Comparison of ENCODE assay signal across 1 cellular context in the genomic region with DNA sequence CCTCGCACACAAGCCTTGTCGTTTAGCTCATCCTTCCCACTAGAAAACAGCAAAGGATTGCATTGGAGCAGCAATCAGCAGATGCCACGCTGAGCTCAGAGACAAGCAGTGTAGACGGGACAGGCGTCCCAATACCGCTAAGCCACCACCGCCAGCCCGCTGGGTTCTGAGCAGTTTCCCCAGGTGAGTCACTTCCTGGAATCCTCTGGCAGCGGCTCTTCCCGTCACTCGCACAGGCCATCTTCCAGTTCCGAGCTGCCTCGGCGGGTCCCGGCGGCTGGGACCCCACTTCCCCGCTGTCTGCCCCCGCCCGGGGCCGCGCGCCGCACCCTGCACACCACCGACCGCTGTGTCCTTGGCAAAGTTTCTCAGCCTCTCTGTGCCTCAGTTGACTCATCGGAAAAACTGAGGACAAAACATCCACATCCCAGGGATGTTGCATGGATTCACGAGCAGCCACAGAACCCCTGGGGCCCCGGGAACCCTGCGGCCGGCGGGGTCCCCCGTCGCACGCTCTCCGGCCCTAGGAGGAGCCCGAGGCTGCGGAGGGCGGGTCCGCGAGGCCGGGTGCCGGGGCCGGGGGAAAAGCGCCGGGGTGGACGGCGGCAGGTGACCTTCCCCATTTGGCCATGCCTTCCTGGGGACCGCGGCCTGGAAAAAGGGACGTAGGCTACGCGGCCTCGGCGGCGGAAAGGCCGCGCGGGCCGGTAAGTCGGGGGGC.
TF ChIP-seq lines count a peak whose summit lies in the region.

No MANE protein-coding gene starts in this region.

TF ChIP-seq in HepG2, 621 proteins besides CTCF, POLR2A, EP300 and RAD21 (continued from another document and continues in another):
- TF ChIP-seq, protein P1, sequence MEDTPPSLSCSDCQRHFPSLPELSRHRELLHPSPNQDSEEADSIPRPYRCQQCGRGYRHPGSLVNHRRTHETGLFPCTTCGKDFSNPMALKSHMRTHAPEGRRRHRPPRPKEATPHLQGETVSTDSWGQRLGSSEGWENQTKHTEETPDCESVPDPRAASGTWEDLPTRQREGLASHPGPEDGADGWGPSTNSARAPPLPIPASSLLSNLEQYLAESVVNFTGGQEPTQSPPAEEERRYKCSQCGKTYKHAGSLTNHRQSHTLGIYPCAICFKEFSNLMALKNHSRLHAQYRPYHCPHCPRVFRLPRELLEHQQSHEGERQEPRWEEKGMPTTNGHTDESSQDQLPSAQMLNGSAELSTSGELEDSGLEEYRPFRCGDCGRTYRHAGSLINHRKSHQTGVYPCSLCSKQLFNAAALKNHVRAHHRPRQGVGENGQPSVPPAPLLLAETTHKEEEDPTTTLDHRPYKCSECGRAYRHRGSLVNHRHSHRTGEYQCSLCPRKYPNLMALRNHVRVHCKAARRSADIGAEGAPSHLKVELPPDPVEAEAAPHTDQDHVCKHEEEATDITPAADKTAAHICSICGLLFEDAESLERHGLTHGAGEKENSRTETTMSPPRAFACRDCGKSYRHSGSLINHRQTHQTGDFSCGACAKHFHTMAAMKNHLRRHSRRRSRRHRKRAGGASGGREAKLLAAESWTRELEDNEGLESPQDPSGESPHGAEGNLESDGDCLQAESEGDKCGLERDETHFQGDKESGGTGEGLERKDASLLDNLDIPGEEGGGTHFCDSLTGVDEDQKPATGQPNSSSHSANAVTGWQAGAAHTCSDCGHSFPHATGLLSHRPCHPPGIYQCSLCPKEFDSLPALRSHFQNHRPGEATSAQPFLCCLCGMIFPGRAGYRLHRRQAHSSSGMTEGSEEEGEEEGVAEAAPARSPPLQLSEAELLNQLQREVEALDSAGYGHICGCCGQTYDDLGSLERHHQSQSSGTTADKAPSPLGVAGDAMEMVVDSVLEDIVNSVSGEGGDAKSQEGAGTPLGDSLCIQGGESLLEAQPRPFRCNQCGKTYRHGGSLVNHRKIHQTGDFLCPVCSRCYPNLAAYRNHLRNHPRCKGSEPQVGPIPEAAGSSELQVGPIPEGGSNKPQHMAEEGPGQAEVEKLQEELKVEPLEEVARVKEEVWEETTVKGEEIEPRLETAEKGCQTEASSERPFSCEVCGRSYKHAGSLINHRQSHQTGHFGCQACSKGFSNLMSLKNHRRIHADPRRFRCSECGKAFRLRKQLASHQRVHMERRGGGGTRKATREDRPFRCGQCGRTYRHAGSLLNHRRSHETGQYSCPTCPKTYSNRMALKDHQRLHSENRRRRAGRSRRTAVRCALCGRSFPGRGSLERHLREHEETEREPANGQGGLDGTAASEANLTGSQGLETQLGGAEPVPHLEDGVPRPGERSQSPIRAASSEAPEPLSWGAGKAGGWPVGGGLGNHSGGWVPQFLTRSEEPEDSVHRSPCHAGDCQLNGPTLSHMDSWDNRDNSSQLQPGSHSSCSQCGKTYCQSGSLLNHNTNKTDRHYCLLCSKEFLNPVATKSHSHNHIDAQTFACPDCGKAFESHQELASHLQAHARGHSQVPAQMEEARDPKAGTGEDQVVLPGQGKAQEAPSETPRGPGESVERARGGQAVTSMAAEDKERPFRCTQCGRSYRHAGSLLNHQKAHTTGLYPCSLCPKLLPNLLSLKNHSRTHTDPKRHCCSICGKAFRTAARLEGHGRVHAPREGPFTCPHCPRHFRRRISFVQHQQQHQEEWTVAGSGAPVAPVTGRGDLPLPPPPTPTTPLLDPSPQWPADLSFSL (CRISPR knock-in tag; IDR thresholded peaks at IDR 0.05) = no peak
- TF ChIP-seq, protein P2, sequence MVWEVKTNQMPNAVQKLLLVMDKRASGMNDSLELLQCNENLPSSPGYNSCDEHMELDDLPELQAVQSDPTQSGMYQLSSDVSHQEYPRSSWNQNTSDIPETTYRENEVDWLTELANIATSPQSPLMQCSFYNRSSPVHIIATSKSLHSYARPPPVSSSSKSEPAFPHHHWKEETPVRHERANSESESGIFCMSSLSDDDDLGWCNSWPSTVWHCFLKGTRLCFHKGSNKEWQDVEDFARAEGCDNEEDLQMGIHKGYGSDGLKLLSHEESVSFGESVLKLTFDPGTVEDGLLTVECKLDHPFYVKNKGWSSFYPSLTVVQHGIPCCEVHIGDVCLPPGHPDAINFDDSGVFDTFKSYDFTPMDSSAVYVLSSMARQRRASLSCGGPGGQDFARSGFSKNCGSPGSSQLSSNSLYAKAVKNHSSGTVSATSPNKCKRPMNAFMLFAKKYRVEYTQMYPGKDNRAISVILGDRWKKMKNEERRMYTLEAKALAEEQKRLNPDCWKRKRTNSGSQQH (CRISPR knock-in tag; IDR thresholded peaks at IDR 0.05; ENCODE audit: low read depth) = no peak
- TF ChIP-seq HIVEP1 (CRISPR knock-in tag; IDR thresholded peaks at IDR 0.05) (no peak), ZEB1 (IDR thresholded peaks at IDR 0.05; ENCODE audit: insufficient replicate concordance, low read depth) (peak; percentile 65), ONECUT2 (CRISPR knock-in tag; IDR thresholded peaks at IDR 0.05) (no peak), NFYB (CRISPR knock-in tag; IDR thresholded peaks at IDR 0.05) (no peak), TP53 (CRISPR knock-in tag; conservative IDR thresholded peaks at IDR 0.05) (no peak), EHMT2 (IDR thresholded peaks at IDR 0.05; ENCODE audit: borderline replicate concordance, low read depth, low read length) (no peak), ZNF180 (CRISPR knock-in tag; IDR thresholded peaks at IDR 0.05; ENCODE audit: borderline replicate concordance, low read depth) (no peak), BRD4 (CRISPR knock-in tag; IDR thresholded peaks at IDR 0.05) (no peak), CBX1 (IDR thresholded peaks at IDR 0.05; ENCODE audit: low read depth) (no peak), IRX3 (CRISPR knock-in tag; IDR thresholded peaks at IDR 0.05; ENCODE audit: borderline replicate concordance, low read depth) (no peak), ZNF343 (CRISPR knock-in tag; IDR thresholded peaks at IDR 0.05) (no peak), ZBTB3 (CRISPR knock-in tag; IDR thresholded peaks at IDR 0.05; ENCODE audit: borderline replicate concordance, low read depth) (no peak), MXD4 (CRISPR knock-in tag; IDR thresholded peaks at IDR 0.05) (no peak; the same call in 1 of the 2 replicates), SPEN (CRISPR knock-in tag; IDR thresholded peaks at IDR 0.05; ENCODE audit: low read depth) (0 out of 2 replicates have a peak, but pooled peaks have one; percentile 16), ZKSCAN8 (CRISPR knock-in tag; IDR thresholded peaks at IDR 0.05; ENCODE audit: borderline replicate concordance) (no peak)
- TF ChIP-seq, protein P3, sequence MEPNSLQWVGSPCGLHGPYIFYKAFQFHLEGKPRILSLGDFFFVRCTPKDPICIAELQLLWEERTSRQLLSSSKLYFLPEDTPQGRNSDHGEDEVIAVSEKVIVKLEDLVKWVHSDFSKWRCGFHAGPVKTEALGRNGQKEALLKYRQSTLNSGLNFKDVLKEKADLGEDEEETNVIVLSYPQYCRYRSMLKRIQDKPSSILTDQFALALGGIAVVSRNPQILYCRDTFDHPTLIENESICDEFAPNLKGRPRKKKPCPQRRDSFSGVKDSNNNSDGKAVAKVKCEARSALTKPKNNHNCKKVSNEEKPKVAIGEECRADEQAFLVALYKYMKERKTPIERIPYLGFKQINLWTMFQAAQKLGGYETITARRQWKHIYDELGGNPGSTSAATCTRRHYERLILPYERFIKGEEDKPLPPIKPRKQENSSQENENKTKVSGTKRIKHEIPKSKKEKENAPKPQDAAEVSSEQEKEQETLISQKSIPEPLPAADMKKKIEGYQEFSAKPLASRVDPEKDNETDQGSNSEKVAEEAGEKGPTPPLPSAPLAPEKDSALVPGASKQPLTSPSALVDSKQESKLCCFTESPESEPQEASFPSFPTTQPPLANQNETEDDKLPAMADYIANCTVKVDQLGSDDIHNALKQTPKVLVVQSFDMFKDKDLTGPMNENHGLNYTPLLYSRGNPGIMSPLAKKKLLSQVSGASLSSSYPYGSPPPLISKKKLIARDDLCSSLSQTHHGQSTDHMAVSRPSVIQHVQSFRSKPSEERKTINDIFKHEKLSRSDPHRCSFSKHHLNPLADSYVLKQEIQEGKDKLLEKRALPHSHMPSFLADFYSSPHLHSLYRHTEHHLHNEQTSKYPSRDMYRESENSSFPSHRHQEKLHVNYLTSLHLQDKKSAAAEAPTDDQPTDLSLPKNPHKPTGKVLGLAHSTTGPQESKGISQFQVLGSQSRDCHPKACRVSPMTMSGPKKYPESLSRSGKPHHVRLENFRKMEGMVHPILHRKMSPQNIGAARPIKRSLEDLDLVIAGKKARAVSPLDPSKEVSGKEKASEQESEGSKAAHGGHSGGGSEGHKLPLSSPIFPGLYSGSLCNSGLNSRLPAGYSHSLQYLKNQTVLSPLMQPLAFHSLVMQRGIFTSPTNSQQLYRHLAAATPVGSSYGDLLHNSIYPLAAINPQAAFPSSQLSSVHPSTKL (CRISPR knock-in tag; IDR thresholded peaks at IDR 0.05) = 0 out of 2 replicates have a peak, but pooled peaks have one; percentile 42
- TF ChIP-seq, protein P4, sequence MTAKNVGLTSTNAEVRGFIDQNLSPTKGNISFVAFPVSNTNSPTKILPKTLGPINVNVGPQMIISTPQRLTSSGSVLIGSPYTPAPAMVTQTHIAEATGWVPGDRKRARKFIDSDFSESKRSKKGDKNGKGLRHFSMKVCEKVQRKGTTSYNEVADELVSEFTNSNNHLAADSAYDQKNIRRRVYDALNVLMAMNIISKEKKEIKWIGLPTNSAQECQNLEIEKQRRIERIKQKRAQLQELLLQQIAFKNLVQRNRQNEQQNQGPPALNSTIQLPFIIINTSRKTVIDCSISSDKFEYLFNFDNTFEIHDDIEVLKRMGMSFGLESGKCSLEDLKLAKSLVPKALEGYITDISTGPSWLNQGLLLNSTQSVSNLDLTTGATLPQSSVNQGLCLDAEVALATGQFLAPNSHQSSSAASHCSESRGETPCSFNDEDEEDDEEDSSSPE (CRISPR knock-in tag; IDR thresholded peaks at IDR 0.05) = no peak
- TF ChIP-seq, protein P5, sequence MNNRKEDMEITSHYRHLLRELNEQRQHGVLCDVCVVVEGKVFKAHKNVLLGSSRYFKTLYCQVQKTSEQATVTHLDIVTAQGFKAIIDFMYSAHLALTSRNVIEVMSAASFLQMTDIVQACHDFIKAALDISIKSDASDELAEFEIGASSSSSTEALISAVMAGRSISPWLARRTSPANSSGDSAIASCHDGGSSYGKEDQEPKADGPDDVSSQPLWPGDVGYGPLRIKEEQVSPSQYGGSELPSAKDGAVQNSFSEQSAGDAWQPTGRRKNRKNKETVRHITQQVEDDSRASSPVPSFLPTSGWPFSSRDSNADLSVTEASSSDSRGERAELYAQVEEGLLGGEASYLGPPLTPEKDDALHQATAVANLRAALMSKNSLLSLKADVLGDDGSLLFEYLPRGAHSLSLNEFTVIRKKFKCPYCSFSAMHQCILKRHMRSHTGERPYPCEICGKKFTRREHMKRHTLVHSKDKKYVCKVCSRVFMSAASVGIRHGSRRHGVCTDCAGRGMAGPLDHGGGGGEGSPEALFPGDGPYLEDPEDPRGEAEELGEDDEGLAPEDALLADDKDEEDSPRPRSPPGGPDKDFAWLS (CRISPR knock-in tag; IDR thresholded peaks at IDR 0.05; ENCODE audit: borderline replicate concordance) = no peak
- TF ChIP-seq, protein P6, sequence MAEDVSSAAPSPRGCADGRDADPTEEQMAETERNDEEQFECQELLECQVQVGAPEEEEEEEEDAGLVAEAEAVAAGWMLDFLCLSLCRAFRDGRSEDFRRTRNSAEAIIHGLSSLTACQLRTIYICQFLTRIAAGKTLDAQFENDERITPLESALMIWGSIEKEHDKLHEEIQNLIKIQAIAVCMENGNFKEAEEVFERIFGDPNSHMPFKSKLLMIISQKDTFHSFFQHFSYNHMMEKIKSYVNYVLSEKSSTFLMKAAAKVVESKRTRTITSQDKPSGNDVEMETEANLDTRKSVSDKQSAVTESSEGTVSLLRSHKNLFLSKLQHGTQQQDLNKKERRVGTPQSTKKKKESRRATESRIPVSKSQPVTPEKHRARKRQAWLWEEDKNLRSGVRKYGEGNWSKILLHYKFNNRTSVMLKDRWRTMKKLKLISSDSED (CRISPR knock-in tag; IDR thresholded peaks at IDR 0.05) = no peak
- TF ChIP-seq, protein P7, sequence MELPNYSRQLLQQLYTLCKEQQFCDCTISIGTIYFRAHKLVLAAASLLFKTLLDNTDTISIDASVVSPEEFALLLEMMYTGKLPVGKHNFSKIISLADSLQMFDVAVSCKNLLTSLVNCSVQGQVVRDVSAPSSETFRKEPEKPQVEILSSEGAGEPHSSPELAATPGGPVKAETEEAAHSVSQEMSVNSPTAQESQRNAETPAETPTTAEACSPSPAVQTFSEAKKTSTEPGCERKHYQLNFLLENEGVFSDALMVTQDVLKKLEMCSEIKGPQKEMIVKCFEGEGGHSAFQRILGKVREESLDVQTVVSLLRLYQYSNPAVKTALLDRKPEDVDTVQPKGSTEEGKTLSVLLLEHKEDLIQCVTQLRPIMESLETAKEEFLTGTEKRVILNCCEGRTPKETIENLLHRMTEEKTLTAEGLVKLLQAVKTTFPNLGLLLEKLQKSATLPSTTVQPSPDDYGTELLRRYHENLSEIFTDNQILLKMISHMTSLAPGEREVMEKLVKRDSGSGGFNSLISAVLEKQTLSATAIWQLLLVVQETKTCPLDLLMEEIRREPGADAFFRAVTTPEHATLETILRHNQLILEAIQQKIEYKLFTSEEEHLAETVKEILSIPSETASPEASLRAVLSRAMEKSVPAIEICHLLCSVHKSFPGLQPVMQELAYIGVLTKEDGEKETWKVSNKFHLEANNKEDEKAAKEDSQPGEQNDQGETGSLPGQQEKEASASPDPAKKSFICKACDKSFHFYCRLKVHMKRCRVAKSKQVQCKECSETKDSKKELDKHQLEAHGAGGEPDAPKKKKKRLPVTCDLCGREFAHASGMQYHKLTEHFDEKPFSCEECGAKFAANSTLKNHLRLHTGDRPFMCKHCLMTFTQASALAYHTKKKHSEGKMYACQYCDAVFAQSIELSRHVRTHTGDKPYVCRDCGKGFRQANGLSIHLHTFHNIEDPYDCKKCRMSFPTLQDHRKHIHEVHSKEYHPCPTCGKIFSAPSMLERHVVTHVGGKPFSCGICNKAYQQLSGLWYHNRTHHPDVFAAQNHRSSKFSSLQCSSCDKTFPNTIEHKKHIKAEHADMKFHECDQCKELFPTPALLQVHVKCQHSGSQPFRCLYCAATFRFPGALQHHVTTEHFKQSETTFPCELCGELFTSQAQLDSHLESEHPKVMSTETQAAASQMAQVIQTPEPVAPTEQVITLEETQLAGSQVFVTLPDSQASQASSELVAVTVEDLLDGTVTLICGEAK (IDR thresholded peaks at IDR 0.05) = no peak
- TF ChIP-seq, protein P7 (CRISPR knock-in tag; IDR thresholded peaks at IDR 0.05) = no peak
